Comparison of ENCODE assay signal across 29 cellular contexts in the genomic region with DNA sequence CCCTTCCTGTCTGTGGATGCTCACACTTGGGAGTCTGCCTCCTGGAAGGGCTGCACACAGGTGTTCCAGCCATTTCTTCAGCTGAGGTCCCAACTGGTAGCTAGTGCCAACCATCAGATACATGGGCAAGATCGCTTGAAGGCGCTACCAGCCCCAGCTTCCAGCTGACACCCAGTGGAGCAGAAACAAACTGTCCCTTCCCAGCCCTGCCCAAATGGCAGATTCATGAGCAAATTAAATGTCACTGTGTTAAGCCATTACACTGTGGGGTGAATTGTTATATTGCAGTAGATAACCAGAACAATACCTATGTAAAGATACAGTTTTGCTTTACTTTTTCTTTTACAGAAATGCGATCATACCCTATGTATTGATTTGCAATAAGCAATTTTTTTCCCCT. TPM values are rescaled to one million over a fixed set of nuclear protein-coding genes. Genes with fewer than 3 reads are reported as not detected.
DNase-seq lines count a peak whose midpoint lies in the region; ATAC-seq, FAIRE-seq and TF ChIP-seq lines count a peak whose summit lies in the region.
"Had no signal": no experiment of that assay in that cellular context is flagged by ENCODE, and none has a peak within 500 bp of the region (broad histone marks: within the 10 kb centered on the region; RNA-seq: fewer than 3 reads in every experiment).

No MANE protein-coding gene starts in this region.

- no peaks in the 10 kb centered on the region for H4K20me1 ChIP-seq in osteoblast (ENCODE audit: insufficient read depth, low read length)
- H4K20me1 ChIP-seq: BLaER1 had no signal

- H3K4me1 ChIP-seq in neuronal stem cell (ENCODE audit: control insufficient read depth in 2 of 2, insufficient read depth in 1 of 2, low read depth in 1 of 2, low read length in 2 of 2) (no peaks in the 10 kb centered on the region), transverse colon (no peaks in the 10 kb centered on the region), osteoblast (ENCODE audit: insufficient read depth, low read length) (no peaks in the 10 kb centered on the region)
- H3K4me1 ChIP-seq: BE2C had no signal

- H2BK5ac ChIP-seq in neuronal stem cell (ENCODE audit: low read length), result peak overlapping the region; percentile 13

- H4K91ac ChIP-seq in neuronal stem cell (ENCODE audit: low read depth, low read length, poor library complexity), result peak overlapping the region; percentile 94

- H3K23ac ChIP-seq in neuronal stem cell (ENCODE audit: low read depth, low read length, poor library complexity), result no peak overlapping the region

- TF ChIP-seq EP300 in transverse colon (IDR thresholded peaks at IDR 0.05; ENCODE audit: low read depth), result no peak

- H2BK15ac ChIP-seq in neuronal stem cell (ENCODE audit: low read length), result no peak overlapping the region

- intact Hi-C loops in left colon (cut with DNase I, micrococcal nuclease), result no loop called here
- intact Hi-C loops in transverse colon (cut with DNase I; ENCODE audit: low total_unique reads), result no loop called here

- H3K9ac ChIP-seq in neuronal stem cell (ENCODE audit: low read depth, low read length, poor library complexity), result peak overlapping the region; percentile 30
- H3K9ac ChIP-seq: BLaER1 had no signal

- ATAC-seq in left colon (peak; percentile 91), GM18858 (IDR thresholded peaks at IDR 0.05; ENCODE audit: unreplicated experiment) (no peak)
- ATAC-seq: GM12878 had no signal

- peak; percentile 18 for FAIRE-seq in bronchial epithelial cell (lab: Jason Lieb, UNC)
- FAIRE-seq: A204.1, GM12878, GM12892, GM18507, GM19239 had no signal

- no peak overlapping the region for H3K27ac ChIP-seq in neuronal stem cell (replicated peaks; ENCODE audit: low read length)
- no peak overlapping the region for H3K27ac ChIP-seq in transverse colon
- H3K27ac ChIP-seq in osteoblast (ENCODE audit: low read depth, low read length), result no peak overlapping the region
- H3K27ac ChIP-seq: BLaER1 had no signal

- no peaks in the 10 kb centered on the region for H3K79me2 ChIP-seq in osteoblast (ENCODE audit: insufficient read depth, low read length)

- in situ Hi-C loops in transverse colon (cut with MboI; ENCODE audit: low pct_ligation_motif_present in 1 of 4, low pct_unique_long_range_greater_than_20kb in 1 of 4, low sequenced_read_pairs in 3 of 4), result no loop called here

- H3K4ac ChIP-seq in neuronal stem cell (ENCODE audit: low read length), result peak overlapping the region; percentile 66

- TF ChIP-seq POLR2A in transverse colon (IDR thresholded peaks at IDR 0.05), result no peak

- H3K14ac ChIP-seq in neuronal stem cell (ENCODE audit: low read length), result no peak overlapping the region

- TF ChIP-seq CTCF in bronchial epithelial cell (IDR thresholded peaks at IDR 0.05; ENCODE audit: insufficient read depth, low read length, severe bottlenecking) (no peak), transverse colon (IDR thresholded peaks at IDR 0.05) (no peak), osteoblast (IDR thresholded peaks at IDR 0.05; ENCODE audit: extremely low read depth, low read depth, low read length) (no peak)

- H3K18ac ChIP-seq in neuronal stem cell (ENCODE audit: low read length), result peak overlapping the region; percentile 28

- no peaks in the 10 kb centered on the region for H3K27me3 ChIP-seq in bronchial epithelial cell (ENCODE audit: control insufficient read depth, insufficient read depth, low read length)
- no peaks in the 10 kb centered on the region for H3K27me3 ChIP-seq in neuronal stem cell (ENCODE audit: control insufficient read depth in 3 of 3, insufficient read depth in 3 of 3, low read depth in 1 of 3, low read length in 3 of 3)
- H3K27me3 ChIP-seq in transverse colon, result no peaks in the 10 kb centered on the region
- H3K27me3 ChIP-seq in osteoblast (ENCODE audit: insufficient read depth, low read length), result no peaks in the 10 kb centered on the region
- H3K27me3 ChIP-seq: BE2C, BLaER1 had no signal

- H2BK120ac ChIP-seq in neuronal stem cell (ENCODE audit: low read depth, low read length), result no peak overlapping the region

- H3K4me3 ChIP-seq in bronchial epithelial cell (ENCODE audit: low read depth, low read length) (no peak overlapping the region), neuronal stem cell (ENCODE audit: low read length in 2 of 2) (no peak overlapping the region), transverse colon (no peak overlapping the region), osteoblast (ENCODE audit: insufficient read depth, low read length) (no peak overlapping the region)
- H3K4me3 ChIP-seq: BLaER1, GM12878 had no signal

- no peak for DNase-seq in bronchial epithelial cell (ENCODE audit: low read depth)
- no peak for DNase-seq in left colon
- no peak for DNase-seq in neuronal stem cell (ENCODE audit: low spot score)
- DNase-seq in transverse colon, result peak; percentile 45
- DNase-seq in NCI-H1048 (lab: John Stamatoyannopoulos, UW), result no peak
- DNase-seq in osteoblast (ENCODE audit: insufficient read length, low spot score, missing footprints), result no peak
- DNase-seq in HuH-7.5 (ENCODE audit: low spot score), result no peak
- DNase-seq: 8988T; ACHN; BE2C; C1 segment of cervical spinal cord; CD4-positive, alpha-beta memory T cell; CD4-positive, CD25-positive, alpha-beta regulatory T cell; CD8-positive, alpha-beta memory T cell; COR-L47; DMS 273 treated with DMSO at 0.1 percent for 48 hours; DMS153; DMS53; DMS79; DND-41; EL; GDM1 had no signal

- peaks cover 3% of the 10 kb centered on the region for H3K79me1 ChIP-seq in neuronal stem cell (ENCODE audit: low read depth, low read length)

- no peak overlapping the region for H2BK12ac ChIP-seq in neuronal stem cell (ENCODE audit: low read length)

- peak overlapping the region; percentile 65 for H4K8ac ChIP-seq in neuronal stem cell (ENCODE audit: low read depth, low read length)

- no peak overlapping the region for H2AK5ac ChIP-seq in neuronal stem cell (ENCODE audit: low read depth, low read length)

- no peaks in the 10 kb centered on the region for H3K36me3 ChIP-seq in bronchial epithelial cell (ENCODE audit: control insufficient read depth, insufficient read depth, low read length)
- H3K36me3 ChIP-seq in neuronal stem cell (replicated peaks in 1 of 2; ENCODE audit: control insufficient read depth in 2 of 2, insufficient read depth in 2 of 2, low read length in 2 of 2), result no peaks in the 10 kb centered on the region
- H3K36me3 ChIP-seq in transverse colon, result no peaks in the 10 kb centered on the region
- H3K36me3 ChIP-seq in osteoblast (ENCODE audit: insufficient read depth, low read length), result no peaks in the 10 kb centered on the region
- H3K36me3 ChIP-seq: BE2C had no signal

- H2AFZ ChIP-seq in neuronal stem cell (ENCODE audit: low read length) (no peak overlapping the region), osteoblast (ENCODE audit: low read length) (no peak overlapping the region)

- WGBS in neuronal stem cell (ENCODE audit: extremely low coverage in 2 of 2, insufficient read length in 2 of 2, insufficient replicate concordance in 1 of 2), 2 donors, result no CpG with 5 or more reads among the region's 3 CpGs
- 68 to 75% methylated on average over 1 to 3 of the region's 3 CpGs for WGBS in transverse colon (ENCODE audit: low coverage in 1 of 2), 2 donors

- H3K9me3 ChIP-seq in neuronal stem cell (replicated peaks in 1 of 2; ENCODE audit: control insufficient read depth in 2 of 2, insufficient read depth in 1 of 2, low read depth in 1 of 2, low read length in 2 of 2) (no peaks in the 10 kb centered on the region), transverse colon (no peaks in the 10 kb centered on the region), osteoblast (ENCODE audit: low read depth, low read length) (no peaks in the 10 kb centered on the region)
- H3K9me3 ChIP-seq: BE2C had no signal

- H3K4me2 ChIP-seq in neuronal stem cell (ENCODE audit: insufficient read depth, low read length, poor library complexity, severe bottlenecking), result no peak overlapping the region
- no peak overlapping the region for H3K4me2 ChIP-seq in osteoblast (ENCODE audit: insufficient read depth, low read length)
- H3K4me2 ChIP-seq: BLaER1 had no signal

RNA-seq across cellular contexts. Expression of gene ING1, which starts 17.6 kb away (rescaled TPM):
- total RNA-seq in bronchial epithelial cell (13.4 and 19.1 TPM in 2 replicates), left colon (10 to 100 TPM; 13.2 to 15.2 TPM), transverse colon (10 to 100 TPM; 14.9 to 35.5 (median 25.8) TPM), osteoblast (9.1 and 10.5 TPM in 2 replicates)
- 23.9 TPM for polyA plus RNA-seq in neuronal stem cell (2013, experiment 1 of 2)
- polyA plus RNA-seq in neuronal stem cell (2013, experiment 2 of 2), result 24.7 TPM

RNA-seq across cellular contexts. Expression of gene CARS2, which starts 25.2 kb away (rescaled TPM):
- total RNA-seq in bronchial epithelial cell (108 and 152 TPM in 2 replicates), left colon (10 to 100 TPM; 38.4 to 55.8 TPM), transverse colon (100 to 1,000 TPM in 1 of 4 donors, 10 to 100 TPM in 3; 35.2 to 152 (median 56.2) TPM), osteoblast (154 and 161 TPM in 2 replicates)
- polyA plus RNA-seq in neuronal stem cell (2013, experiment 1 of 2), result 24.9 TPM
- polyA plus RNA-seq in neuronal stem cell (2013, experiment 2 of 2), result 24.3 TPM
